9 cellular contexts compared by ENCODE assay signal in genomic region chr3:170961616-170962400, GRCh38. TPM values are rescaled to one million over a fixed set of nuclear protein-coding genes. Genes with fewer than 3 reads are reported as not detected.
DNase-seq lines count a peak whose midpoint lies in the region; ATAC-seq and TF ChIP-seq lines count a peak whose summit lies in the region.
"Had no signal": no experiment of that assay in that cellular context is flagged by ENCODE, and none has a peak within 500 bp of the region (broad histone marks: within the 10 kb centered on the region; RNA-seq: fewer than 3 reads in every experiment).

No MANE protein-coding gene starts in this region.

- CTCF ChIA-PET in CD8-positive, alpha-beta memory T cell (lab: Charles Lee), result interaction anchor here (0.6 to 1.0 kb wide), 2 partner anchors 10 to 1023 kb away, joined by 3 read pairs; no protein-coding TSS in a partner anchor

- H3K36me3 Mint-ChIP-seq in CD8-positive, alpha-beta memory T cell, result no peaks in the 10 kb centered on the region
- H3K36me3 Mint-ChIP-seq: activated naive CD8-positive, alpha-beta T cell had no signal

- in situ Hi-C loops in astrocyte of the spinal cord (cut with HindIII; ENCODE audit: low sequenced_read_pairs), result no loop called here

- peaks cover 4 to 16% of the 10 kb centered on the region in 2 donors for H3K27me3 Mint-ChIP-seq in CD8-positive, alpha-beta memory T cell

- no peaks in the 10 kb centered on the region for H3K36me3 ChIP-seq in upper lobe of left lung
- H3K36me3 ChIP-seq in CD8-positive, alpha-beta memory T cell (ENCODE audit: insufficient read depth, low read length), result no peaks in the 10 kb centered on the region

- no peak for TF ChIP-seq EP300 in upper lobe of left lung (IDR thresholded peaks at IDR 0.05)

- H3K27ac ChIP-seq in upper lobe of left lung, result no peak overlapping the region
- H3K27ac ChIP-seq in CD8-positive, alpha-beta memory T cell (ENCODE audit: low read depth, low read length), result no peak overlapping the region

- H3K27ac Mint-ChIP-seq in CD8-positive, alpha-beta memory T cell, result no peak overlapping the region
- H3K27ac Mint-ChIP-seq: activated naive CD8-positive, alpha-beta T cell had no signal

- H3K4me1 Mint-ChIP-seq in CD8-positive, alpha-beta memory T cell, result no peaks in the 10 kb centered on the region

- H3K4me3 Mint-ChIP-seq in CD8-positive, alpha-beta memory T cell, result no peak overlapping the region
- H3K4me3 Mint-ChIP-seq: activated naive CD8-positive, alpha-beta T cell had no signal

- no peaks in the 10 kb centered on the region for H3K9me3 ChIP-seq in upper lobe of left lung
- no peaks in the 10 kb centered on the region for H3K9me3 ChIP-seq in CD8-positive, alpha-beta memory T cell (ENCODE audit: low read length)

- TF ChIP-seq POLR2A in upper lobe of left lung (IDR thresholded peaks at IDR 0.05), result no peak

- no peaks in the 10 kb centered on the region for H3K9me3 Mint-ChIP-seq in CD8-positive, alpha-beta memory T cell

- ATAC-seq in upper lobe of left lung (ENCODE audit: low FRiP score in 2 of 2), result peak in 1 of 2 donors; percentile 45

- TF ChIP-seq CTCF in astrocyte of the spinal cord (IDR thresholded peaks at IDR 0.05; ENCODE audit: low read depth, low read length) (peak; percentile 45), upper lobe of left lung (IDR thresholded peaks at IDR 0.05) (peak in 5 of 6 experiments; percentile 16 to 63 (median 41))

- no peaks in the 10 kb centered on the region for H3K4me1 ChIP-seq in upper lobe of left lung
- H3K4me1 ChIP-seq in CD8-positive, alpha-beta memory T cell (ENCODE audit: insufficient read depth, low read length), result no peaks in the 10 kb centered on the region

- WGBS in upper lobe of left lung, 2 donors, result 42 to 43% methylated on average over 4 of the region's 4 CpGs

- POLR2A ChIA-PET in CD8-positive, alpha-beta memory T cell (lab: Charles Lee), result no interaction called here

- no peaks in the 10 kb centered on the region for H3K27me3 ChIP-seq in upper lobe of left lung
- no peaks in the 10 kb centered on the region for H3K27me3 ChIP-seq in CD8-positive, alpha-beta memory T cell (ENCODE audit: insufficient read depth, low read length, poor library complexity, severe bottlenecking)

- H3K4me3 ChIP-seq in astrocyte of the spinal cord (ENCODE audit: low read depth, low read length) (no peak overlapping the region), upper lobe of left lung (no peak overlapping the region)
- no peak overlapping the region for H3K4me3 ChIP-seq in CD8-positive, alpha-beta memory T cell (ENCODE audit: low read length)

- peak; percentile 14 for DNase-seq in NCI-H345 (lab: John Stamatoyannopoulos, UW)
- no peak for DNase-seq in NCI-H345 treated with DMSO at 0.1 percent for 48 hours (lab: John Stamatoyannopoulos, UW; ENCODE audit: unreplicated experiment)
- peak; percentile 12 for DNase-seq in NCI-H1694 (lab: John Stamatoyannopoulos, UW)
- DNase-seq in astrocyte of the spinal cord (ENCODE audit: low read depth, low spot score), result peak; percentile 62
- DNase-seq in kidney tubule cell (ENCODE audit: low spot score), result peak; percentile 47
- DNase-seq in upper lobe of left lung, result no peak
- DNase-seq in ecto neural progenitor cell (ENCODE audit: low spot score), result no peak
- no peak for DNase-seq in CD8-positive, alpha-beta memory T cell

RNA-seq across cellular contexts. Expression of gene EIF5A2, which starts 53.4 kb away (rescaled TPM):
- 1 to 10 TPM in 4 of 6 donors, not detected in 2; 2.0 to 6.2 (median 2.9) TPM for total RNA-seq in upper lobe of left lung
- 10 to 100 TPM; 10.8 to 12.4 TPM for total RNA-seq in CD8-positive, alpha-beta memory T cell
- polyA plus RNA-seq in CD8-positive, alpha-beta memory T cell, result 18.6 TPM

Comparison
In these comparisons a context has a peak if more than half of its experiments do, and no peak if none do; other contexts are left out.
1. DNase-seq: peak in NCI-H345 (single experiment), NCI-H1694 (single experiment), astrocyte of the spinal cord (single experiment) and kidney tubule cell (single experiment); none in NCI-H345 treated with DMSO at 0.1 percent for 48 hours (single experiment), upper lobe of left lung (0 of 2), ecto neural progenitor cell (single experiment) and CD8-positive, alpha-beta memory T cell (0 of 5).